In the genomic region with DNA sequence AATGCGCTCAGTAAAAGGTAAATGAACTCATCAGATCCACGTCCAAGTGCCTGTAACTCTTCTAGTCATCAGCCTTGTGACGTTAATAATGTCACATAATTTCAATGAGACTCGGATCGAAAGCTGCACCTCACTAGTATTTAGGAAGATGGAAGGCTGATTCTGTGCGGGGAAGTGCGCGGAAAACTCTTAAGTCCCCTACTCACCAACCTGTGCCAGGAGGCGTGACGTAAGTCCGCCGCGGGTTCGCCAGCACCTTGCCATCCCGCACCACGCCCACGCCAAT, we compare ENCODE assay signal across 6 cellular contexts. TPM values are rescaled to one million over a fixed set of nuclear protein-coding genes. Genes with fewer than 3 reads are reported as not detected.
A peak's percentile ranks its signal among the peaks of the same experiment; 100 is the strongest.
DNase-seq lines count a peak whose midpoint lies in the region; ATAC-seq, FAIRE-seq and TF ChIP-seq lines count a peak whose summit lies in the region.

No MANE protein-coding gene starts in this region.

- H3K4me3 ChIP-seq in cardiac muscle cell, result peak overlapping the region; percentile 51
- peak overlapping the region; percentile 71 to 72 for H3K4me3 ChIP-seq in tibial artery

- peak; percentile 26 for ATAC-seq in GM18873 (IDR thresholded peaks at IDR 0.05; ENCODE audit: low FRiP score, unreplicated experiment)
- peak; percentile 25 for ATAC-seq in HG03095 (IDR thresholded peaks at IDR 0.05; ENCODE audit: unreplicated experiment)

- no peak for FAIRE-seq in frontal cortex (lab: Jason Lieb, UNC)

- H3K9me3 ChIP-seq in cardiac muscle cell (ENCODE audit: low read depth) (no peaks in the 10 kb centered on the region), tibial artery (no peaks in the 10 kb centered on the region)

- intact Hi-C loops in tibial artery (cut with DNase I; ENCODE audit: low total_unique reads), result loop anchor here (5.0 kb wide), 1 partner anchor 37 kb away; no protein-coding TSS in a partner anchor

- H3K27me3 ChIP-seq in cardiac muscle cell, result no peaks in the 10 kb centered on the region
- H3K27me3 ChIP-seq in tibial artery, result no peaks in the 10 kb centered on the region

- TF ChIP-seq CTCF in cardiac muscle cell (IDR thresholded peaks at IDR 0.05; ENCODE audit: low read depth, low read length) (no peak), tibial artery (IDR thresholded peaks at IDR 0.05) (no peak)

- H3K4me1 ChIP-seq in cardiac muscle cell (ENCODE audit: low read depth) (peaks cover 10% of the 10 kb centered on the region), tibial artery (peaks cover 0 to 36% (median 25%) of the 10 kb centered on the region in 4 donors)

- H3K27ac ChIP-seq in cardiac muscle cell (peak overlapping the region; percentile 99), tibial artery (peak overlapping the region; percentile 84 to 93)

- peak; percentile 82 for DNase-seq in RKO (ENCODE audit: low spot score)
- DNase-seq in cardiac muscle cell (ENCODE audit: low read depth in 1 of 2, low spot score in 1 of 2), result no peak
- peak in 1 of 2 donors; percentile 69 for DNase-seq in tibial artery
- no peak for DNase-seq in frontal cortex (ENCODE audit: low spot score in 2 of 2)

- H3K36me3 ChIP-seq in cardiac muscle cell, result peaks cover 31% of the 10 kb centered on the region
- H3K36me3 ChIP-seq in tibial artery, result peaks cover 52 to 61% (median 52%) of the 10 kb centered on the region in 3 donors

RNA-seq across cellular contexts. Expression of a gene that starts 0.3 kb away (rescaled TPM):
- total RNA-seq in cardiac muscle cell (47.9 and 82.0 TPM in 2 replicates), frontal cortex (36.3 TPM)
- polyA plus RNA-seq in cardiac muscle cell, result 42.7 and 51.7 TPM in 2 replicates

RNA-seq across cellular contexts. Expression of a gene that starts 0.7 kb away (rescaled TPM):
- 111 and 358 TPM in 2 replicates for total RNA-seq in cardiac muscle cell
- 176 and 185 TPM in 2 replicates for polyA plus RNA-seq in cardiac muscle cell
- 64.4 TPM for total RNA-seq in frontal cortex

RNA-seq across cellular contexts. Expression of a gene that starts 6.9 kb away (rescaled TPM):
- total RNA-seq in cardiac muscle cell, result 17.6 and 23.1 TPM in 2 replicates
- 49.4 and 60.1 TPM in 2 replicates for polyA plus RNA-seq in cardiac muscle cell
- total RNA-seq in frontal cortex, result 33.8 TPM

RNA-seq across cellular contexts. Expression of a gene that starts 14.9 kb away (rescaled TPM):
- total RNA-seq in cardiac muscle cell (15.6 and 20.7 TPM in 2 replicates), frontal cortex (5.3 TPM)
- polyA plus RNA-seq in cardiac muscle cell, result 15.7 and 22.2 TPM in 2 replicates

RNA-seq across cellular contexts. Expression of a gene that starts 18.3 kb away (rescaled TPM):
- total RNA-seq in cardiac muscle cell (0.18 TPM in 1 of 2 replicates, not detected in the other), frontal cortex (under 0.01 TPM)
- polyA plus RNA-seq in cardiac muscle cell, result 0.04 TPM in 1 of 2 replicates, not detected in the other
